23 cellular contexts compared by ENCODE assay signal in genomic region chr12:122124370-122124769, GRCh38. TPM values are rescaled to one million over a fixed set of nuclear protein-coding genes. Genes with fewer than 3 reads are reported as not detected.
DNase-seq lines count a peak whose midpoint lies in the region; ATAC-seq and TF ChIP-seq lines count a peak whose summit lies in the region.
"Had no signal": no experiment of that assay in that cellular context is flagged by ENCODE, and none has a peak within 500 bp of the region (broad histone marks: within the 10 kb centered on the region; RNA-seq: fewer than 3 reads in every experiment).

No MANE protein-coding gene starts in this region.

- H3K27ac ChIP-seq in neural progenitor cell (no peak overlapping the region), transverse colon (peak overlapping the region; percentile 12 to 63 (median 36))
- H3K27ac ChIP-seq: SK-N-MC had no signal

- no peaks in the 10 kb centered on the region for H3K27me3 Mint-ChIP-seq in chondrocyte (ENCODE audit: low read depth)
- H3K27me3 Mint-ChIP-seq in neural progenitor cell (ENCODE audit: insufficient read depth, low read depth): peaks cover 4% of the 10 kb centered on the region
- H3K27me3 Mint-ChIP-seq: IgD-negative memory B cell had no signal

- H3K27me3 ChIP-seq in neural progenitor cell (no peaks in the 10 kb centered on the region), transverse colon (no peaks in the 10 kb centered on the region)

- H3K4me1 ChIP-seq in neural progenitor cell: no peaks in the 10 kb centered on the region
- peaks cover 45 to 68% (median 66%) of the 10 kb centered on the region in 4 donors for H3K4me1 ChIP-seq in transverse colon

- no peak overlapping the region for H3K9ac ChIP-seq in neural progenitor cell

- ATAC-seq in left cardiac atrium: no peak
- no peak for ATAC-seq in GM18861 (IDR thresholded peaks at IDR 0.05; ENCODE audit: unreplicated experiment)
- no peak for ATAC-seq in HG03135 (IDR thresholded peaks at IDR 0.05; ENCODE audit: unreplicated experiment)
- ATAC-seq: GM23338 had no signal

- H3K36me3 ChIP-seq in neural progenitor cell (no peaks in the 10 kb centered on the region), transverse colon (peaks cover 0 to 21% (median 9%) of the 10 kb centered on the region in 4 donors)

- no peaks in the 10 kb centered on the region for H4K20me1 ChIP-seq in neural progenitor cell (ENCODE audit: low read depth)

- no peak overlapping the region for H3K4me3 ChIP-seq in neural progenitor cell
- no peak overlapping the region for H3K4me3 ChIP-seq in transverse colon
- H3K4me3 ChIP-seq: GM23338, SK-N-MC had no signal

- TF ChIP-seq CTCF in chondrocyte (IDR thresholded peaks at IDR 0.05) (no peak), neural progenitor cell (IDR thresholded peaks at IDR 0.05) (no peak), transverse colon (IDR thresholded peaks at IDR 0.05) (no peak)

- no peak overlapping the region for H3K4me3 Mint-ChIP-seq in chondrocyte (ENCODE audit: unreplicated experiment)
- H3K4me3 Mint-ChIP-seq in neural progenitor cell: no peak overlapping the region
- H3K4me3 Mint-ChIP-seq: CD14-positive monocyte, GM23338 had no signal

- peaks cover 4% of the 10 kb centered on the region for H3K36me3 Mint-ChIP-seq in chondrocyte (ENCODE audit: low read depth)
- H3K36me3 Mint-ChIP-seq in neural progenitor cell: peaks cover 3% of the 10 kb centered on the region
- H3K36me3 Mint-ChIP-seq: IgD-negative memory B cell had no signal

- H2AFZ ChIP-seq in neural progenitor cell (replicated peaks): no peak overlapping the region
- H2AFZ ChIP-seq: GM23338 had no signal

- no peak overlapping the region for H3K27ac Mint-ChIP-seq in chondrocyte (ENCODE audit: unreplicated experiment)
- no peak overlapping the region for H3K27ac Mint-ChIP-seq in neural progenitor cell
- H3K27ac Mint-ChIP-seq: IgD-negative memory B cell had no signal

- H3K4me2 ChIP-seq in neural progenitor cell: no peak overlapping the region
- H3K4me2 ChIP-seq: GM23338 had no signal

- 53 to 63% methylated on average over 2 to 6 of the region's 14 CpGs for WGBS in transverse colon (ENCODE audit: low coverage in 1 of 2), 2 donors

- peak; percentile 66 for DNase-seq in cardiac septum (ENCODE audit: low spot score)
- DNase-seq in left cardiac atrium: no peak
- peak; percentile 85 for DNase-seq in chondrocyte (ENCODE audit: low spot score)
- peak; percentile 0 for DNase-seq in neural progenitor cell (ENCODE audit: low spot score)
- no peak for DNase-seq in transverse colon
- no peak for DNase-seq in NCI-H446 (lab: John Stamatoyannopoulos, UW)
- DNase-seq: 8988T, HCEC 1CT, MV-4-11, NCI-H1105 treated with DMSO at 0.1 percent for 48 hours, NCI-H2081, NCI-H2171, NCI-H345, NCI-H526, OCI-M1, SHP77 treated with DMSO at 0.1 percent for 48 hours had no signal

- H3K9me3 Mint-ChIP-seq in chondrocyte (ENCODE audit: low read depth): no peaks in the 10 kb centered on the region
- H3K9me3 Mint-ChIP-seq in neural progenitor cell: no peaks in the 10 kb centered on the region
- H3K9me3 Mint-ChIP-seq: CD14-positive monocyte, GM23338, IgD-negative memory B cell had no signal

- intact Hi-C loops in cardiac septum (cut with DNase I): loop anchor here (2.0 kb wide), 1 partner anchor 206 kb away; the partner anchor contains the start of gene CFAP251
- intact Hi-C loops in left cardiac atrium (cut with DNase I): loop anchor here (10.0 kb wide), 1 partner anchor 210 kb away; the partner anchor contains the start of gene CFAP251 (in 2 of the 2)
- intact Hi-C loops in transverse colon (cut with DNase I; ENCODE audit: low total_unique reads): no loop called here

- in situ Hi-C loops in transverse colon (cut with MboI; ENCODE audit: low pct_ligation_motif_present in 1 of 4, low pct_unique_long_range_greater_than_20kb in 1 of 4, low sequenced_read_pairs in 3 of 4): loop anchor here in 3 of 4 donors (5.0 to 10.0 kb wide), 2 partner anchors 67 to 70 kb away; no protein-coding TSS in a partner anchor

- no peaks in the 10 kb centered on the region for H3K9me3 ChIP-seq in neural progenitor cell (ENCODE audit: low read depth)
- no peaks in the 10 kb centered on the region for H3K9me3 ChIP-seq in transverse colon

- TF ChIP-seq POLR2A in transverse colon (IDR thresholded peaks at IDR 0.05): no peak

- TF ChIP-seq EP300 in transverse colon (IDR thresholded peaks at IDR 0.05; ENCODE audit: low read depth): no peak

- no peaks in the 10 kb centered on the region for H3K79me2 ChIP-seq in neural progenitor cell (ENCODE audit: low read depth)

- no peaks in the 10 kb centered on the region for H3F3A ChIP-seq in neural progenitor cell (ENCODE audit: low read depth)

- H3K4me1 Mint-ChIP-seq in chondrocyte (ENCODE audit: low read depth) (peaks cover 31% of the 10 kb centered on the region), neural progenitor cell (peaks cover 12% of the 10 kb centered on the region)

RNA-seq across cellular contexts. Expression of gene MLXIP, which starts 45.8 kb away (rescaled TPM):
- total RNA-seq in cardiac septum (24.7 TPM), left cardiac atrium (10 to 100 TPM; 30.8 to 31.3 TPM), chondrocyte (58.8 to 62.8 TPM (median 61.7 TPM) in 3 replicates), neural progenitor cell (ENCODE audit: low replicate concordance) (1.9 and 4.3 TPM in 2 replicates), transverse colon (100 to 1,000 TPM in 3 of 4 donors, 10 to 100 TPM in 1; 99.5 to 302 (median 151) TPM)

RNA-seq across cellular contexts. Expression of gene IL31, which starts 49.7 kb away (rescaled TPM):
- total RNA-seq in cardiac septum (not detected), left cardiac atrium (not detected), chondrocyte (not detected in 3 replicates), neural progenitor cell (ENCODE audit: low replicate concordance) (not detected in 2 replicates), transverse colon (not detected)
- total RNA-seq: Daoy, GM23338 had no signal

RNA-seq across cellular contexts. Expression of gene LRRC43, which starts 58.6 kb away (rescaled TPM):
- total RNA-seq in cardiac septum (0.43 TPM), left cardiac atrium (under 1 TPM; 0.68 to 0.71 TPM), chondrocyte (1.5 to 2.0 TPM (median 1.6 TPM) in 3 replicates), neural progenitor cell (ENCODE audit: low replicate concordance) (0.24 and 0.46 TPM in 2 replicates), transverse colon (under 1 TPM in 1 of 4 donors, not detected in 3; 0.64 TPM)
- total RNA-seq: GM23338 had no signal

Comparison
In these comparisons a context has a peak if more than half of its experiments do, and no peak if none do; other contexts are left out.
1. DNase-seq: peak in cardiac septum (single experiment), chondrocyte (single experiment) and neural progenitor cell (single experiment); none in left cardiac atrium (single experiment), transverse colon (single experiment) and NCI-H446 (0 of 2).